In the genomic region with DNA sequence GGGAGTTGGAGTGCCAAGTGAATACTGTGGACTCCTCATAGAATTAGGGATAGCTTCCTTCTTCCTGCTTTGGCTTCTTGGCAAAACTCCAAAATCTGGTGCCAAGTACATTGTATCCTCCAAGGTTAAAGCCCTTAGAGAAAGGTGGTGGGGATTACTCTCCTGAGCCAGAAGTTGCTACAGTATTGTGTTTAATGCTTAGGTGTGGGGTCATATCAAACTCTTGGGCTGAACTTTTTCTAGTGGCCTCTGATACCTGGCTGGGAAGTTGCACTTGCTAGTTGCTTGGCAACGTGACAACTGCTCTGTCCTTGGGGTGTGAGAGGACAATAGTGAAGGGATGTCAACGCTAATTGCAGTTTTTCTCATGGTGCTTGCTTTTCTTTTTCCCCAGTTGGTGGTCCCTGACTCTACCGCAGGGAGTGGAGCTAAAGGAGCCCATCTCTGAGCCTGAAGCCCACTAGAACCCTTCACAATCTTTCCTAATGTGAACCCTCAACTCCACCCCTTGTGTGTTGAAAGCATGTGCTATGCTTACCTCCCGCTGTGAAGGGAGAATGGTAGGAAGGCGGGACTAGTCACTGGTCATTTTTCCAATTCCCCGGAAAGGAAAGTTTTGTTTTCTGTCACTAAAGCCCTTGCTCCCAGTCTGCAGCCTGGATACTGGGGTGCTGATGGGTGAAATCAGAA, we compare ENCODE assay signal across 9 cellular contexts. TPM values are rescaled to one million over a fixed set of nuclear protein-coding genes. Genes with fewer than 3 reads are reported as not detected.
A peak's percentile ranks its signal among the peaks of the same experiment; 100 is the strongest.
DNase-seq lines count a peak whose midpoint lies in the region; ATAC-seq and TF ChIP-seq lines count a peak whose summit lies in the region.
"Had no signal": no experiment of that assay in that cellular context is flagged by ENCODE, and none has a peak within 500 bp of the region (broad histone marks: within the 10 kb centered on the region; RNA-seq: fewer than 3 reads in every experiment).

No MANE protein-coding gene starts in this region.

- no peaks in the 10 kb centered on the region for H3K9me3 ChIP-seq in HCT116 (ENCODE audit: control insufficient read depth in 1 of 2, insufficient read depth in 1 of 2, low read depth in 1 of 2, low read length in 2 of 2)
- no peaks in the 10 kb centered on the region for H3K9me3 ChIP-seq in RWPE2 (ENCODE audit: severe bottlenecking)

- no peaks in the 10 kb centered on the region for H3K27me3 Mint-ChIP-seq in progenitor cell of endocrine pancreas
- H3K27me3 Mint-ChIP-seq in T-helper 2 cell treated with Interferon-gamma antibody and Interleukin-4, amounts not matched to agents 5 μg/mL and 100 μg/mL, for 36 hours (ENCODE audit: low read depth) = no peaks in the 10 kb centered on the region
- H3K27me3 Mint-ChIP-seq: activated CD4-positive, alpha-beta T cell treated with anti-CD3 and anti-CD28 coated beads for 36 hours had no signal

- ATAC-seq in HCT116 (no peak), RWPE2 (ENCODE audit: low read depth) (0 out of 3 replicates have a peak, but pooled peaks have one; percentile 12), GM21367 (IDR thresholded peaks at IDR 0.05; ENCODE audit: unreplicated experiment) (no peak)
- ATAC-seq: activated CD4-positive, alpha-beta T cell treated with anti-CD3 and anti-CD28 coated beads for 36 hours had no signal

- H2AFZ ChIP-seq in HCT116 (ENCODE audit: low read depth, low read length, poor library complexity, severe bottlenecking) = no peak overlapping the region

- H4K20me1 ChIP-seq in HCT116 (ENCODE audit: insufficient read depth) = no peaks in the 10 kb centered on the region

- no peaks in the 10 kb centered on the region for H3K9me3 Mint-ChIP-seq in progenitor cell of endocrine pancreas (ENCODE audit: low read depth)
- no peaks in the 10 kb centered on the region for H3K9me3 Mint-ChIP-seq in T-helper 2 cell treated with Interferon-gamma antibody and Interleukin-4, amounts not matched to agents 5 μg/mL and 100 μg/mL, for 36 hours

- RAD21 ChIA-PET in HCT116 (lab: Charles Lee; ENCODE audit: low non-redundant PET in 1 of 2, low total read pairs in 2 of 2, uncharacterized antibody in 2 of 2, unreplicated experiment in 2 of 2) = no interaction called here

- peak overlapping the region; percentile 75 for H3K4me2 ChIP-seq in HCT116 (ENCODE audit: low read length)

- POLR2A ChIA-PET in HCT116 (lab: Charles Lee) = no interaction called here

- peaks cover 72 to 85% of the 10 kb centered on the region in 2 experiments for H3K4me1 ChIP-seq in HCT116 (ENCODE audit: control insufficient read depth in 1 of 2, insufficient read depth in 2 of 2, low read length in 2 of 2)
- H3K4me1 ChIP-seq in RWPE2 (ENCODE audit: insufficient read depth, poor library complexity, severe bottlenecking) = peaks cover 31% of the 10 kb centered on the region

- TF ChIP-seq RAD21 in HCT116 (IDR thresholded peaks at IDR 0.05; ENCODE audit: low read depth) = no peak

- peaks cover 67% of the 10 kb centered on the region for H3K4me1 Mint-ChIP-seq in progenitor cell of endocrine pancreas (ENCODE audit: low read depth)
- peaks cover 4% of the 10 kb centered on the region for H3K4me1 Mint-ChIP-seq in T-helper 2 cell treated with Interferon-gamma antibody and Interleukin-4, amounts not matched to agents 5 μg/mL and 100 μg/mL, for 36 hours (ENCODE audit: low read depth)

- no peak for DNase-seq in HCT116 (ENCODE audit: low read depth, low spot score)
- DNase-seq in RWPE2 (ENCODE audit: low spot score) = no peak
- DNase-seq in fibroblast of pulmonary artery (ENCODE audit: low read depth) = peak; percentile 22
- no peak for DNase-seq in progenitor cell of endocrine pancreas (ENCODE audit: low spot score, unreplicated experiment)
- DNase-seq in NCI-H187 (lab: John Stamatoyannopoulos, UW) = no peak
- DNase-seq in T-helper 2 cell treated with Interferon-gamma antibody and Interleukin-4, amounts not matched to agents 5 μg/mL and 100 μg/mL, for 36 hours (ENCODE audit: low spot score) = no peak
- DNase-seq in stimulated activated CD4-positive, alpha-beta T cell treated with anti-CD3 and anti-CD28 coated beads, Interleukin-15, amount 100 ng/mL, for 24 hours = no peak
- DNase-seq: activated CD4-positive, alpha-beta T cell treated with anti-CD3 and anti-CD28 coated beads for 36 hours had no signal

- H3K9ac ChIP-seq in HCT116 (ENCODE audit: low read length) = 0 out of 2 replicates have a peak overlapping the region, but pooled peaks have one; percentile 35

- peaks cover 16% of the 10 kb centered on the region for H3K79me2 ChIP-seq in HCT116 (ENCODE audit: insufficient read depth, low read length)

- H3K27ac ChIP-seq in HCT116 (ENCODE audit: low read depth, low read length) (no peak overlapping the region), RWPE2 (ENCODE audit: poor library complexity, severe bottlenecking) (peak overlapping the region; percentile 74)

- H3K36me3 ChIP-seq in HCT116 (ENCODE audit: control insufficient read depth in 1 of 2, insufficient read depth in 2 of 2, low read length in 2 of 2) (no peaks in the 10 kb centered on the region), RWPE2 (ENCODE audit: low read depth) (peaks cover 4% of the 10 kb centered on the region)

- 0 out of 4 replicates have a peak overlapping the region, but pooled peaks of 1 of the 2 experiments have one; percentile 26 for H3K4me3 ChIP-seq in HCT116 (replicated peaks in 1 of 2; ENCODE audit: low read depth in 1 of 2, low read length in 2 of 2)
- no peak overlapping the region for H3K4me3 ChIP-seq in RWPE2 (ENCODE audit: severe bottlenecking)
- H3K4me3 ChIP-seq in fibroblast of pulmonary artery (replicated peaks; ENCODE audit: low read depth, low read length) = no peak overlapping the region

- no peaks in the 10 kb centered on the region for H3K9me2 ChIP-seq in HCT116 (ENCODE audit: insufficient read depth)

- no peak overlapping the region for H3K4me3 Mint-ChIP-seq in progenitor cell of endocrine pancreas (ENCODE audit: low read depth)
- H3K4me3 Mint-ChIP-seq in T-helper 2 cell treated with Interferon-gamma antibody and Interleukin-4, amounts not matched to agents 5 μg/mL and 100 μg/mL, for 36 hours = no peak overlapping the region
- H3K4me3 Mint-ChIP-seq: activated CD4-positive, alpha-beta T cell treated with anti-CD3 and anti-CD28 coated beads for 36 hours had no signal

- CTCF ChIA-PET in HCT116 (lab: Charles Lee) = no interaction called here

- no TSS peak for BruUV-seq in HCT116 (replicated peaks; lab: Mats Ljungman, UMichigan)

- TF ChIP-seq CTCF in HCT116 (IDR thresholded peaks at IDR 0.05 in 2 of 3, conservative IDR thresholded peaks at IDR 0.05 in 1 of 3; ENCODE audit: borderline replicate concordance in 1 of 3, insufficient read depth in 1 of 3, low read depth in 2 of 3, low read length in 2 of 3) (no peak), RWPE2 (IDR thresholded peaks at IDR 0.05; ENCODE audit: poor library complexity, severe bottlenecking) (no peak), fibroblast of pulmonary artery (IDR thresholded peaks at IDR 0.05; ENCODE audit: low read length, missing control alignments) (no peak), progenitor cell of endocrine pancreas (IDR thresholded peaks at IDR 0.05; ENCODE audit: unreplicated experiment) (no peak)

- H3K27ac Mint-ChIP-seq in progenitor cell of endocrine pancreas = peak overlapping the region; percentile 50
- H3K27ac Mint-ChIP-seq in T-helper 2 cell treated with Interferon-gamma antibody and Interleukin-4, amounts not matched to agents 5 μg/mL and 100 μg/mL, for 36 hours = no peak overlapping the region
- H3K27ac Mint-ChIP-seq: activated CD4-positive, alpha-beta T cell treated with anti-CD3 and anti-CD28 coated beads for 36 hours had no signal

- H3K27me3 ChIP-seq in HCT116 (ENCODE audit: insufficient read depth, low read length) = no peaks in the 10 kb centered on the region
- H3K27me3 ChIP-seq in RWPE2 (ENCODE audit: insufficient read depth, poor library complexity, severe bottlenecking) = no peaks in the 10 kb centered on the region

- intact Hi-C loops in HCT116 (cut with micrococcal nuclease) = no loop called here

- no peak for TF ChIP-seq POLR2A in HCT116 (IDR thresholded peaks at IDR 0.05; ENCODE audit: borderline replicate concordance, extremely low read depth, insufficient read depth, insufficient read length)

- H3K36me3 Mint-ChIP-seq in progenitor cell of endocrine pancreas (ENCODE audit: insufficient read depth) = peaks cover under 1% of the 10 kb centered on the region
- peaks cover 9% of the 10 kb centered on the region for H3K36me3 Mint-ChIP-seq in T-helper 2 cell treated with Interferon-gamma antibody and Interleukin-4, amounts not matched to agents 5 μg/mL and 100 μg/mL, for 36 hours (ENCODE audit: low read depth)

TF ChIP-seq in HCT116, 20 proteins besides CTCF, POLR2A, EP300 and RAD21 (continues in another document):
- TF ChIP-seq YY1 (IDR thresholded peaks at IDR 0.05; ENCODE audit: extremely low read depth, insufficient replicate concordance, low read depth, low read length) (no peak), JUND (IDR thresholded peaks at IDR 0.05) (no peak), SRF (IDR thresholded peaks at IDR 0.05; ENCODE audit: low read depth) (no peak)
- TF ChIP-seq, protein P1, sequence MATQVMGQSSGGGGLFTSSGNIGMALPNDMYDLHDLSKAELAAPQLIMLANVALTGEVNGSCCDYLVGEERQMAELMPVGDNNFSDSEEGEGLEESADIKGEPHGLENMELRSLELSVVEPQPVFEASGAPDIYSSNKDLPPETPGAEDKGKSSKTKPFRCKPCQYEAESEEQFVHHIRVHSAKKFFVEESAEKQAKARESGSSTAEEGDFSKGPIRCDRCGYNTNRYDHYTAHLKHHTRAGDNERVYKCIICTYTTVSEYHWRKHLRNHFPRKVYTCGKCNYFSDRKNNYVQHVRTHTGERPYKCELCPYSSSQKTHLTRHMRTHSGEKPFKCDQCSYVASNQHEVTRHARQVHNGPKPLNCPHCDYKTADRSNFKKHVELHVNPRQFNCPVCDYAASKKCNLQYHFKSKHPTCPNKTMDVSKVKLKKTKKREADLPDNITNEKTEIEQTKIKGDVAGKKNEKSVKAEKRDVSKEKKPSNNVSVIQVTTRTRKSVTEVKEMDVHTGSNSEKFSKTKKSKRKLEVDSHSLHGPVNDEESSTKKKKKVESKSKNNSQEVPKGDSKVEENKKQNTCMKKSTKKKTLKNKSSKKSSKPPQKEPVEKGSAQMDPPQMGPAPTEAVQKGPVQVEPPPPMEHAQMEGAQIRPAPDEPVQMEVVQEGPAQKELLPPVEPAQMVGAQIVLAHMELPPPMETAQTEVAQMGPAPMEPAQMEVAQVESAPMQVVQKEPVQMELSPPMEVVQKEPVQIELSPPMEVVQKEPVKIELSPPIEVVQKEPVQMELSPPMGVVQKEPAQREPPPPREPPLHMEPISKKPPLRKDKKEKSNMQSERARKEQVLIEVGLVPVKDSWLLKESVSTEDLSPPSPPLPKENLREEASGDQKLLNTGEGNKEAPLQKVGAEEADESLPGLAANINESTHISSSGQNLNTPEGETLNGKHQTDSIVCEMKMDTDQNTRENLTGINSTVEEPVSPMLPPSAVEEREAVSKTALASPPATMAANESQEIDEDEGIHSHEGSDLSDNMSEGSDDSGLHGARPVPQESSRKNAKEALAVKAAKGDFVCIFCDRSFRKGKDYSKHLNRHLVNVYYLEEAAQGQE (IDR thresholded peaks at IDR 0.05; ENCODE audit: low read depth) = no peak

RNA-seq across cellular contexts. Expression of a gene that starts 35.5 kb away (rescaled TPM):
- total RNA-seq in HCT116 (2021; ENCODE audit: unreplicated experiment) = 48.4 TPM
- 32.2 and 37.8 TPM in 2 replicates for polyA plus RNA-seq in HCT116 (2012)
- 103 and 107 TPM in 2 replicates for total RNA-seq in progenitor cell of endocrine pancreas

RNA-seq across cellular contexts. Expression of a gene that starts 57.0 kb away (rescaled TPM):
- total RNA-seq in HCT116 (2021; ENCODE audit: unreplicated experiment) (not detected), progenitor cell of endocrine pancreas (2.3 and 2.8 TPM in 2 replicates)
- polyA plus RNA-seq in HCT116 (2012) = 0.07 TPM in 1 of 2 replicates, not detected in the other
